Comparison of ENCODE assay signal across 1 cellular context in genomic region chr17:28472871-28473497, GRCh38.
TF ChIP-seq lines count a peak whose summit lies in the region.

No MANE protein-coding gene starts in this region.

TF ChIP-seq in K562, 482 proteins besides CTCF, POLR2A, EP300 and RAD21 (continued from another document):
- no peak for TF ChIP-seq IRF9 (tag; IDR thresholded peaks at IDR 0.05)
- no peak for TF ChIP-seq ZNF644 (tag; IDR thresholded peaks at IDR 0.05; ENCODE audit: low read depth)
- no peak for TF ChIP-seq TEAD1 (CRISPR knock-in tag; IDR thresholded peaks at IDR 0.05)
- peak; percentile 56; the same call in 1 of the 2 replicates for TF ChIP-seq SPI1 (IDR thresholded peaks at IDR 0.05; ENCODE audit: borderline replicate concordance, low read depth, low read length)
